In the genomic region with DNA sequence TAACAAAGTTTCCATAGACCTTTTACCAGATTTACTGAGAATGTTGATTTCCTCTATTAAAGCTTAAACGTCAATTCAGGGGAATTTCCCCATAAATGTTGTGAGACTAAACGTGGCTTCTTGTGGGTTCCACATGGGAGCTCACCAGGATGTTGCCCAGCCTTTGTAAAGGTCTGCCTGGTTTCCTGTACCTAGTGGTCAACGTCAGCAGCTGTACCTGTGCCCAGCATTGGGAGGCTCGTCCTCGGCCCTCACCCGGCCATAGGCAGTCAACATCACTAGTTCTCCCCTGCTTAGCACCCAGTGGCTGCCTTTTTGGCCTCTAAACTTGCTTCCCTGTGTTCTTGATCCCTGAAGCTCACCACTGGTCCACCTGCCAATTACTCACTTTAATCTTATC, we compare ENCODE assay signal across 11 cellular contexts. TPM values are rescaled to one million over a fixed set of nuclear protein-coding genes. Genes with fewer than 3 reads are reported as not detected.
DNase-seq lines count a peak whose midpoint lies in the region; ATAC-seq and TF ChIP-seq lines count a peak whose summit lies in the region.
"Had no signal": no experiment of that assay in that cellular context is flagged by ENCODE, and none has a peak within 500 bp of the region (broad histone marks: within the 10 kb centered on the region; RNA-seq: fewer than 3 reads in every experiment).

No MANE protein-coding gene starts in this region.

- peaks cover 0 to 8% (median 0%) of the 10 kb centered on the region in 4 donors for H3K9me3 ChIP-seq in stomach

- no peak for TF ChIP-seq EP300 in stomach (IDR thresholded peaks at IDR 0.05)

- CTCF ChIA-PET in GM10248 (lab: Yijun Ruan, JAX) = interaction anchor here (0.9 to 4.0 kb wide), 5 partner anchors 9 to 29 kb away, joined by 4 to 22 read pairs (median 8); no protein-coding TSS in a partner anchor

- TF ChIP-seq CTCF in GM10248 (IDR thresholded peaks at IDR 0.05; ENCODE audit: control extremely low read depth, extremely low read depth, low read depth, missing control alignments) (no peak), stomach (IDR thresholded peaks at IDR 0.05) (no peak)

- H3K36me3 Mint-ChIP-seq in activated naive CD8-positive, alpha-beta T cell treated with anti-CD3 and anti-CD28 coated beads, Interleukin-2, amount 50 U/mL, for 24 hours (ENCODE audit: low read depth) = no peaks in the 10 kb centered on the region

- H3K4me3 Mint-ChIP-seq in activated naive CD8-positive, alpha-beta T cell treated with anti-CD3 and anti-CD28 coated beads, Interleukin-2, amount 50 U/mL, for 24 hours = no peak overlapping the region

- peak overlapping the region; percentile 73 for H3K27ac Mint-ChIP-seq in activated naive CD8-positive, alpha-beta T cell treated with anti-CD3 and anti-CD28 coated beads, Interleukin-2, amount 50 U/mL, for 24 hours

- H3K9me3 Mint-ChIP-seq in activated naive CD8-positive, alpha-beta T cell treated with anti-CD3 and anti-CD28 coated beads, Interleukin-2, amount 50 U/mL, for 24 hours = no peaks in the 10 kb centered on the region

- DNase-seq in GM10248 (ENCODE audit: extremely low spot score) (peak; percentile 48), stomach (no peak), NCI-H82 treated with DMSO at 0.1 percent for 48 hours (lab: John Stamatoyannopoulos, UW; ENCODE audit: unreplicated experiment) (no peak), NCI-H2081 (lab: John Stamatoyannopoulos, UW) (no peak)
- peak; percentile 31 for DNase-seq in activated naive CD8-positive, alpha-beta T cell treated with anti-CD3 and anti-CD28 coated beads, Interleukin-2, amount 50 U/mL, for 24 hours
- DNase-seq in effector CD8-positive, alpha-beta T cell (lab: John Stamatoyannopoulos, UW) = no peak
- DNase-seq: brain microvascular endothelial cell, NCI-H187, SIG-M5 had no signal

- no peaks in the 10 kb centered on the region for H3K27me3 Mint-ChIP-seq in activated naive CD8-positive, alpha-beta T cell treated with anti-CD3 and anti-CD28 coated beads, Interleukin-2, amount 50 U/mL, for 24 hours

- TF ChIP-seq POLR2A in stomach (IDR thresholded peaks at IDR 0.05) = no peak

- WGBS in stomach, 5 donors = 82 to 90% (median 89%) methylated on average over 6 of the region's 6 CpGs

- H3K4me1 Mint-ChIP-seq in activated naive CD8-positive, alpha-beta T cell treated with anti-CD3 and anti-CD28 coated beads, Interleukin-2, amount 50 U/mL, for 24 hours = peaks cover 60% of the 10 kb centered on the region

- ATAC-seq in GM19452 (IDR thresholded peaks at IDR 0.05; ENCODE audit: unreplicated experiment) (peak; percentile 55), HG03095 (IDR thresholded peaks at IDR 0.05; ENCODE audit: unreplicated experiment) (peak; percentile 45)
- peak; percentile 70 for ATAC-seq in activated naive CD8-positive, alpha-beta T cell treated with anti-CD3 and anti-CD28 coated beads, Interleukin-2, amount 50 U/mL, for 24 hours

- H3K36me3 ChIP-seq in stomach = no peaks in the 10 kb centered on the region
- H3K36me3 ChIP-seq: brain microvascular endothelial cell had no signal

- H3K27ac ChIP-seq in stomach = no peak overlapping the region
- H3K27ac ChIP-seq: brain microvascular endothelial cell had no signal

- H3K27me3 ChIP-seq in stomach = no peaks in the 10 kb centered on the region
- H3K27me3 ChIP-seq: brain microvascular endothelial cell had no signal

- intact Hi-C loops in stomach (cut with DNase I; ENCODE audit: low total_unique reads) = no loop called here

- no peak overlapping the region for H3K4me3 ChIP-seq in stomach

- no peaks in the 10 kb centered on the region for H3K4me1 ChIP-seq in stomach

- POLR2A ChIA-PET in GM10248 (lab: Yijun Ruan, JAX) = interaction anchor here (1.3 kb wide), 1 partner anchor 22 kb away, joined by 3 read pairs; a partner anchor contains a TSS

RNA-seq across cellular contexts. Expression of a gene that starts 22.1 kb away (rescaled TPM):
- 1 to 10 TPM in 2 of 5 donors, under 1 TPM in 1, not detected in 2; 0.29 to 9.3 (median 7.5) TPM for total RNA-seq in stomach
- 1 to 10 TPM; 1.5 to 3.1 (median 3.0) TPM for polyA plus RNA-seq in stomach

Comparison
In these comparisons a context has a peak if more than half of its experiments do, and no peak if none do; other contexts are left out.
1. DNase-seq: peak in GM10248 (single experiment) and activated naive CD8-positive, alpha-beta T cell treated with anti-CD3 and anti-CD28 coated beads, Interleukin-2, amount 50 U/mL, for 24 hours (single experiment); none in stomach (single experiment), effector CD8-positive, alpha-beta T cell (single experiment), NCI-H82 treated with DMSO at 0.1 percent for 48 hours (single experiment) and NCI-H2081 (0 of 2).
2. Peak in every context shown above with its lines, with median percentiles within 50 percentile points of each other: ATAC-seq.